In genomic region chr2:89837962-89838625, GRCh38 we compare ENCODE assay signal across 16 cellular contexts.
A peak's percentile ranks its signal among the peaks of the same experiment; 100 is the strongest.
DNase-seq lines count a peak whose midpoint lies in the region; ATAC-seq and TF ChIP-seq lines count a peak whose summit lies in the region.
"Had no signal": no experiment of that assay in that cellular context is flagged by ENCODE, and none has a peak within 500 bp of the region (broad histone marks: within the 10 kb centered on the region; RNA-seq: fewer than 3 reads in every experiment).

No MANE protein-coding gene starts in this region.

- no peak overlapping the region for H3K4me3 Mint-ChIP-seq in T-helper 17 cell
- H3K4me3 Mint-ChIP-seq: activated T-cell treated with anti-CD3 and anti-CD28 coated beads, Interleukin-2, amount 50 U/mL, for 24 hours had no signal

- H3K4me1 ChIP-seq in heart right ventricle (no peaks in the 10 kb centered on the region), gastrocnemius medialis (no peaks in the 10 kb centered on the region)
- H3K4me1 ChIP-seq: tibial nerve had no signal

- H3K36me3 ChIP-seq in heart right ventricle (no peaks in the 10 kb centered on the region), gastrocnemius medialis (no peaks in the 10 kb centered on the region)
- H3K36me3 ChIP-seq: tibial nerve had no signal

- ATAC-seq in HG02610 (IDR thresholded peaks at IDR 0.05; ENCODE audit: unreplicated experiment) (peak; percentile 20), T-helper 17 cell (peak; percentile 43), heart right ventricle (peak in 7 of 8 donors; percentile 38 to 61 (median 55)), gastrocnemius medialis (peak; percentile 35 to 38)

- in situ Hi-C loops in gastrocnemius medialis (cut with MboI; ENCODE audit: low sequenced_read_pairs in 4 of 4), result no loop called here

- H3K4me1 Mint-ChIP-seq in T-helper 17 cell, result no peaks in the 10 kb centered on the region

- H3K4me3 ChIP-seq in heart right ventricle (no peak overlapping the region), gastrocnemius medialis (no peak overlapping the region)
- H3K4me3 ChIP-seq: tibial nerve had no signal

- no peaks in the 10 kb centered on the region for H3K27me3 Mint-ChIP-seq in T-helper 17 cell
- H3K27me3 Mint-ChIP-seq: activated T-cell treated with anti-CD3 and anti-CD28 coated beads, Interleukin-2, amount 50 U/mL, for 24 hours; progenitor cell of endocrine pancreas had no signal

- peaks cover 11% of the 10 kb centered on the region for H3K36me3 Mint-ChIP-seq in T-helper 17 cell (ENCODE audit: low read depth)

- H3K27ac ChIP-seq in heart right ventricle (no peak overlapping the region), gastrocnemius medialis (no peak overlapping the region)
- H3K27ac ChIP-seq: tibial nerve had no signal

- TF ChIP-seq POLR2A in gastrocnemius medialis (IDR thresholded peaks at IDR 0.05), result no peak

- no peak for DNase-seq in T-helper 17 cell
- no peak for DNase-seq in heart right ventricle
- no peak for DNase-seq in gastrocnemius medialis
- no peak for DNase-seq in GDM1 (lab: John Stamatoyannopoulos, UW)
- no peak for DNase-seq in NOMO-1 treated with dmso at 0.1 percent for 144 hours (lab: John Stamatoyannopoulos, UW; ENCODE audit: unreplicated experiment)
- no peak for DNase-seq in NCI-H82 (lab: John Stamatoyannopoulos, UW)
- DNase-seq: activated CD4-positive, alpha-beta T cell treated with anti-CD3 and anti-CD28 coated beads, Interleukin-2, amount 50 U/mL, for 1 hour; activated T-cell treated with anti-CD3 and anti-CD28 coated beads, Interleukin-2, amount 50 U/mL, for 24 hours; DND-41; foreskin melanocyte; NCI-H1048; NCI-H2227 treated with DMSO at 0.1 percent for 48 hours; SHP77 treated with DMSO at 0.1 percent for 48 hours had no signal

- no peak for TF ChIP-seq CTCF in heart right ventricle (IDR thresholded peaks at IDR 0.05)
- no peak for TF ChIP-seq CTCF in gastrocnemius medialis (IDR thresholded peaks at IDR 0.05 in 4 of 5, conservative IDR thresholded peaks at IDR 0.05 in 1 of 5)

- peaks cover 37% of the 10 kb centered on the region for H3K9me3 ChIP-seq in T-helper 17 cell (ENCODE audit: control insufficient read depth, low read length, poor library complexity, severe bottlenecking)
- peaks cover 0 to 39% (median 4%) of the 10 kb centered on the region in 11 donors for H3K9me3 ChIP-seq in heart right ventricle
- peaks cover 0 to 5% (median 2%) of the 10 kb centered on the region in 3 donors for H3K9me3 ChIP-seq in gastrocnemius medialis

- H3K27me3 ChIP-seq in heart right ventricle (peaks cover 0 to 11% (median 0%) of the 10 kb centered on the region in 7 donors), gastrocnemius medialis (no peaks in the 10 kb centered on the region)
- H3K27me3 ChIP-seq: tibial nerve had no signal

- WGBS in heart right ventricle, 2 donors, result 58 to 67% methylated on average over 11 of the region's 11 CpGs

- intact Hi-C loops in heart right ventricle (cut with DNase I) (no loop called here), gastrocnemius medialis (cut with DNase I; ENCODE audit: low total_unique reads) (no loop called here)

- H3K27ac Mint-ChIP-seq in T-helper 17 cell, result no peak overlapping the region
- H3K27ac Mint-ChIP-seq: activated T-cell treated with anti-CD3 and anti-CD28 coated beads, Interleukin-2, amount 50 U/mL, for 24 hours; progenitor cell of endocrine pancreas had no signal
